In the genomic region with DNA sequence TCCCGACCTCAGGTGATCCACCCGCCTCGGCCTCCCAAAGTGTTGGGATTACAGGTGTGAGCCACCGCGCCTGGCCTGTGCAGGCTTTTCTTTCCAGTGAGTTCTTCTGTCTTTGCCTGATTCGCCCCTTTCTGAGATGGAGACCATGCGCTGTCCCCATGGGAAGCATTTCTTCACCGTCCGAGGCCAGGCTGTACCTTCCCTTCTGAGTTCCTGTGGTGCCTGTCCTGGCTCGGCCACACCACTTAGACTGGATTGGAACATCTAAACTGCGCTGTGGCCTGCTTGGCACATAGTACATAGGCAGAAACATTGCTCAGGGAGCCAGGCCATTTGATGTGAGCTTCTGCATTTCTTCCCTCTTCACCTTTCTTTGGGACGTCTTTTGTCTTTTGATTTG, we compare ENCODE assay signal across 20 cellular contexts. TPM values are rescaled to one million over a fixed set of nuclear protein-coding genes. Genes with fewer than 3 reads are reported as not detected.
A peak's percentile ranks its signal among the peaks of the same experiment; 100 is the strongest.
DNase-seq lines count a peak whose midpoint lies in the region; ATAC-seq and TF ChIP-seq lines count a peak whose summit lies in the region.
"Had no signal": no experiment of that assay in that cellular context is flagged by ENCODE, and none has a peak within 500 bp of the region (broad histone marks: within the 10 kb centered on the region; RNA-seq: fewer than 3 reads in every experiment).

No MANE protein-coding gene starts in this region.

- H3K27ac Mint-ChIP-seq in activated naive CD8-positive, alpha-beta T cell treated with anti-CD3 and anti-CD28 coated beads, Interleukin-2, amount 50 U/mL, for 24 hours: peak overlapping the region; percentile 3
- H3K27ac Mint-ChIP-seq in activated naive CD8-positive, alpha-beta T cell treated with anti-CD3 and anti-CD28 coated beads for 36 hours: no peak overlapping the region
- H3K27ac Mint-ChIP-seq in GM23338: no peak overlapping the region
- H3K27ac Mint-ChIP-seq in memory B cell: peak overlapping the region; percentile 25

- H3K36me3 ChIP-seq in GM23338 (ENCODE audit: insufficient read depth): no peaks in the 10 kb centered on the region
- peaks cover 0 to 6% of the 10 kb centered on the region in 2 donors for H3K36me3 ChIP-seq in psoas muscle (ENCODE audit: insufficient read depth in 1 of 2, low read depth in 1 of 2)

- peaks cover 6% of the 10 kb centered on the region; the same call in 1 of the 2 replicates for H3F3A ChIP-seq in GM23338 (replicated peaks; ENCODE audit: low read depth)

- no peaks in the 10 kb centered on the region for H3K27me3 Mint-ChIP-seq in activated naive CD8-positive, alpha-beta T cell treated with anti-CD3 and anti-CD28 coated beads, Interleukin-2, amount 50 U/mL, for 24 hours
- no peaks in the 10 kb centered on the region for H3K27me3 Mint-ChIP-seq in activated naive CD8-positive, alpha-beta T cell treated with anti-CD3 and anti-CD28 coated beads for 36 hours
- H3K27me3 Mint-ChIP-seq in GM23338 (ENCODE audit: insufficient read depth, low read depth, poor library complexity) (no peaks in the 10 kb centered on the region), memory B cell (no peaks in the 10 kb centered on the region)
- H3K27me3 Mint-ChIP-seq: CD8-positive, alpha-beta memory T cell had no signal

- H3K79me2 ChIP-seq in GM23338 (replicated peaks; ENCODE audit: insufficient read depth): peaks cover 100% of the 10 kb centered on the region

- TF ChIP-seq CTCF in GM23338 (conservative IDR thresholded peaks at IDR 0.05; ENCODE audit: low read depth in 2 of 2): no peak
- TF ChIP-seq CTCF in psoas muscle (IDR thresholded peaks at IDR 0.05): no peak

- intact Hi-C loops in psoas muscle (cut with DNase I): no loop called here

- no peaks in the 10 kb centered on the region for H3K9me3 ChIP-seq in psoas muscle

- H3K4me3 Mint-ChIP-seq in activated naive CD8-positive, alpha-beta T cell treated with anti-CD3 and anti-CD28 coated beads, Interleukin-2, amount 50 U/mL, for 24 hours: no peak overlapping the region
- H3K4me3 Mint-ChIP-seq in activated naive CD8-positive, alpha-beta T cell treated with anti-CD3 and anti-CD28 coated beads for 36 hours: no peak overlapping the region
- H3K4me3 Mint-ChIP-seq in GM23338: no peak overlapping the region
- no peak overlapping the region for H3K4me3 Mint-ChIP-seq in memory B cell
- H3K4me3 Mint-ChIP-seq: CD8-positive, alpha-beta memory T cell had no signal

- H3K9me3 Mint-ChIP-seq in activated naive CD8-positive, alpha-beta T cell treated with anti-CD3 and anti-CD28 coated beads, Interleukin-2, amount 50 U/mL, for 24 hours: no peaks in the 10 kb centered on the region
- no peaks in the 10 kb centered on the region for H3K9me3 Mint-ChIP-seq in activated naive CD8-positive, alpha-beta T cell treated with anti-CD3 and anti-CD28 coated beads for 36 hours
- H3K9me3 Mint-ChIP-seq in GM23338 (no peaks in the 10 kb centered on the region), memory B cell (no peaks in the 10 kb centered on the region)
- H3K9me3 Mint-ChIP-seq: CD8-positive, alpha-beta memory T cell had no signal

- H3K4me1 Mint-ChIP-seq in activated naive CD8-positive, alpha-beta T cell treated with anti-CD3 and anti-CD28 coated beads, Interleukin-2, amount 50 U/mL, for 24 hours: peaks cover 16% of the 10 kb centered on the region
- H3K4me1 Mint-ChIP-seq in activated naive CD8-positive, alpha-beta T cell treated with anti-CD3 and anti-CD28 coated beads for 36 hours: peaks cover 25% of the 10 kb centered on the region
- peaks cover 20% of the 10 kb centered on the region for H3K4me1 Mint-ChIP-seq in GM23338
- peaks cover 21% of the 10 kb centered on the region for H3K4me1 Mint-ChIP-seq in memory B cell

- DNase-seq in activated naive CD8-positive, alpha-beta T cell treated with anti-CD3 and anti-CD28 coated beads, Interleukin-2, amount 50 U/mL, for 24 hours: no peak
- no peak for DNase-seq in activated naive CD8-positive, alpha-beta T cell treated with anti-CD3 and anti-CD28 coated beads for 36 hours
- DNase-seq in GM23338 (ENCODE audit: low spot score) (no peak), memory B cell (ENCODE audit: low spot score in 2 of 2) (no peak), psoas muscle (no peak), KG1 (lab: John Stamatoyannopoulos, UW) (no peak)
- DNase-seq in stimulated activated CD4-positive, alpha-beta T cell treated with anti-CD3 and anti-CD28 coated beads, Interleukin-2, amount 100 ng/mL, for 24 hours: no peak
- DNase-seq: CD8-positive, alpha-beta memory T cell; GDM1; GOT3; IMR-90; NCI-H1417; NCI-H1694 treated with DMSO at 0.1 percent for 48 hours; NCI-H2107; NCI-H446 treated with DMSO at 0.1 percent for 48 hours; NCI-H526 treated with DMSO at 0.1 percent for 48 hours; OCI-M1 had no signal

- H3K4me3 ChIP-seq in GM23338: no peak overlapping the region
- no peak overlapping the region for H3K4me3 ChIP-seq in psoas muscle

- peaks cover 14% of the 10 kb centered on the region for H3K4me1 ChIP-seq in GM23338 (ENCODE audit: insufficient read depth)
- H3K4me1 ChIP-seq in psoas muscle: peaks cover 4% of the 10 kb centered on the region

- peaks cover 18% of the 10 kb centered on the region for H3K36me3 Mint-ChIP-seq in activated naive CD8-positive, alpha-beta T cell treated with anti-CD3 and anti-CD28 coated beads, Interleukin-2, amount 50 U/mL, for 24 hours (ENCODE audit: low read depth)
- no peaks in the 10 kb centered on the region for H3K36me3 Mint-ChIP-seq in activated naive CD8-positive, alpha-beta T cell treated with anti-CD3 and anti-CD28 coated beads for 36 hours
- H3K36me3 Mint-ChIP-seq in GM23338 (ENCODE audit: low read depth) (peaks cover 7% of the 10 kb centered on the region; the same call in 2 of the 3 replicates), memory B cell (peaks cover 11% of the 10 kb centered on the region)

- no peak overlapping the region for H2AFZ ChIP-seq in GM23338

- peak overlapping the region; percentile 6; the same call in 1 of the 2 replicates for H3K27ac ChIP-seq in GM23338 (ENCODE audit: low read depth)
- no peak overlapping the region for H3K27ac ChIP-seq in psoas muscle
- H3K27ac ChIP-seq: C4-2B had no signal

- no peaks in the 10 kb centered on the region for H3K27me3 ChIP-seq in GM23338 (ENCODE audit: insufficient read depth)
- no peaks in the 10 kb centered on the region for H3K27me3 ChIP-seq in psoas muscle (ENCODE audit: insufficient read depth in 3 of 3, low read length in 2 of 3)

- H4K20me1 ChIP-seq in GM23338 (replicated peaks; ENCODE audit: insufficient read depth): peaks cover 65% of the 10 kb centered on the region

- H3K9me2 ChIP-seq in GM23338 (ENCODE audit: insufficient read depth): no peaks in the 10 kb centered on the region

- no peak for ATAC-seq in activated naive CD8-positive, alpha-beta T cell treated with anti-CD3 and anti-CD28 coated beads, Interleukin-2, amount 50 U/mL, for 24 hours
- ATAC-seq in GM23338: no peak
- no peak for ATAC-seq in memory B cell (ENCODE audit: low read depth)
- ATAC-seq in psoas muscle: peak in 3 of 4 donors; percentile 32 to 58 (median 33)
- no peak for ATAC-seq in GM18867 (IDR thresholded peaks at IDR 0.05; ENCODE audit: unreplicated experiment)
- ATAC-seq: HCT116 had no signal

- WGBS in psoas muscle, 3 donors: 84 to 89% (median 88%) methylated on average over 11 to 12 of the region's 12 CpGs

- H3K4me2 ChIP-seq in GM23338: no peak overlapping the region

TF ChIP-seq in GM23338, 12 proteins besides CTCF, POLR2A, EP300 and RAD21:
- TF ChIP-seq NANOG (IDR thresholded peaks at IDR 0.05; ENCODE audit: borderline replicate concordance): no peak
- no peak for TF ChIP-seq JUNB (IDR thresholded peaks at IDR 0.05; ENCODE audit: unreplicated experiment)
- TF ChIP-seq REST (IDR thresholded peaks at IDR 0.05; ENCODE audit: unreplicated experiment): no peak
- TF ChIP-seq EZH2phosphoT487 (IDR thresholded peaks at IDR 0.05; ENCODE audit: unreplicated experiment): no peak

RNA-seq across cellular contexts. Expression of gene FAM193A, which starts 23.7 kb away (rescaled TPM):
- total RNA-seq in activated naive CD8-positive, alpha-beta T cell treated with anti-CD3 and anti-CD28 coated beads for 36 hours: 10 to 100 TPM; 18.9 TPM
- total RNA-seq in GM23338 (2014; rRNA removed; shearing (Covaris generic)): 20.8 and 22.9 TPM in 2 replicates
- polyA plus RNA-seq in GM23338 (2016; fragmentation: Nextera tagmentation; extraction: Ambion mirVana): 8.5 and 12.0 TPM in 2 replicates
- total RNA-seq in psoas muscle: 10 to 100 TPM; 14.6 to 20.0 (median 17.9) TPM
- polyA plus RNA-seq in psoas muscle: 10 to 100 TPM in 1 of 3 donors, 1 to 10 TPM in 2; 7.5 to 14.4 (median 9.3) TPM

Comparison
In these comparisons a context has a peak if more than half of its experiments do, and no peak if none do; other contexts are left out.
1. H3K27ac Mint-ChIP-seq: peak in activated naive CD8-positive, alpha-beta T cell treated with anti-CD3 and anti-CD28 coated beads, Interleukin-2, amount 50 U/mL, for 24 hours (single experiment) and memory B cell (single experiment); none in activated naive CD8-positive, alpha-beta T cell treated with anti-CD3 and anti-CD28 coated beads for 36 hours (single experiment) and GM23338 (single experiment).
2. ATAC-seq: peak in psoas muscle (3 of 4); none in activated naive CD8-positive, alpha-beta T cell treated with anti-CD3 and anti-CD28 coated beads, Interleukin-2, amount 50 U/mL, for 24 hours (single experiment), GM23338 (single experiment), memory B cell (single experiment) and GM18867 (single experiment).